34 cellular contexts compared by ENCODE assay signal in the genomic region with DNA sequence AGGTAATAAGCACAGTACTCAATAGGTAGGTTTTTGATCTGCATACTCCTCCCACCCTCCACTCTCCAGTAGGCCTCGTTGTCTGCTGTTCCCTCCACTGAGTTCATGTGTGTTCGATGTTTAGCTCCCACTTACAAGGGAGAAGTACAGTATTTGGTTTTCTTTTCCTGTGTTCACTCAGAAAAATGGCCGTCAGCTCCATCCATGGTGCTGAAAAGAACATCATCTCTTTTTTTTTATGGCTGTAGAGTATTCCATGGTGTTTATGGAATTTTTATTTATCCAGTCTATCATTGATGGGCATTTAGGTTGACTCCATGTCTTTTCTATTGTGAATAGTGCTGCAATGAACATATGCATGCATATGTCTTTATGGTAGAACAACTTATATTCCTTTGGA.
"Had no signal": no experiment of that assay in that cellular context is flagged by ENCODE, and none has a peak within 500 bp of the region (broad histone marks: within the 10 kb centered on the region; RNA-seq: fewer than 3 reads in every experiment).

No MANE protein-coding gene starts in this region.

- FAIRE-seq: astrocyte, colon, TTC549 had no signal

- H3K36me3 ChIP-seq: adrenal gland, brain microvascular endothelial cell, breast epithelium had no signal

- H3K4me1 ChIP-seq: adrenal gland, body of pancreas, breast epithelium had no signal

- H3K27me3 ChIP-seq: adrenal gland, body of pancreas, brain microvascular endothelial cell, breast epithelium had no signal

- H3K9me3 ChIP-seq: body of pancreas had no signal

- ATAC-seq: activated CD8-positive, alpha-beta T cell treated with anti-CD3 and anti-CD28 coated beads for 36 hours; activated naive CD4-positive, alpha-beta T cell treated with anti-CD3 and anti-CD28 coated beads, Interleukin-2, amount 50 U/mL, for 72 hours; activated T-cell treated with anti-CD3 and anti-CD28 coated beads, Interleukin-2, amount 50 U/mL, for 4 hours; activated T-cell treated with anti-CD3 and anti-CD28 coated beads, Interleukin-2, amount 50 U/mL, for 72 hours; activated T-helper 17 cell treated with anti-CD3 and anti-CD28 coated beads, Interleukin-2, amount 50 U/mL, for 72 hours; body of pancreas had no signal

- H3K27ac ChIP-seq: adrenal gland, body of pancreas, brain microvascular endothelial cell, breast epithelium, VCaP had no signal

- H3K4me3 ChIP-seq: adrenal gland, body of pancreas, breast epithelium had no signal

- DNase-seq: activated B cell treated with CpG ODN at 0.5 μM for 24 hours; activated CD4-positive, alpha-beta memory T cell treated with anti-CD3 and anti-CD28 coated beads for 36 hours; activated CD4-positive, alpha-beta T cell treated with anti-CD3 and anti-CD28 coated beads for 4 hours; activated CD4-positive, alpha-beta T cell treated with anti-CD3 and anti-CD28 coated beads, Interleukin-2, amount 10 ng/mL, durations not matched to agents 24 days and 14 days; activated CD4-positive, alpha-beta T cell treated with anti-CD3 and anti-CD28 coated beads, Interleukin-2, amount 50 U/mL, for 1 hour; activated CD4-positive, alpha-beta T cell treated with anti-CD3 and anti-CD28 coated beads, Interleukin-2, amount 50 U/mL, for 4 hours; activated CD4-positive, CD25-positive, alpha-beta regulatory T cell treated with anti-CD3 and anti-CD28 coated beads, Interleukin-2, amount 50 U/mL, for 72 hours; activated CD8-positive, alpha-beta memory T cell treated with anti-CD3 and anti-CD28 coated beads, Interleukin-2, amount 50 U/mL, for 4 hours; activated CD8-positive, alpha-beta T cell treated with anti-CD3 and anti-CD28 coated beads for 36 hours; activated effector memory CD4-positive, alpha-beta T cell treated with anti-CD3 and anti-CD28 coated beads, Interleukin-2, amount 50 U/mL, for 16 hours; activated gamma-delta T cell treated with Interleukin-2 at 50 U/mL for 16 hours; activated naive CD4-positive, alpha-beta T cell; activated naive CD4-positive, alpha-beta T cell treated with anti-CD3 and anti-CD28 coated beads for 36 hours; activated naive CD4-positive, alpha-beta T cell treated with anti-CD3 and anti-CD28 coated beads, Interleukin-2, amount 50 U/mL, for 16 hours; activated naive CD8-positive, alpha-beta T cell treated with anti-CD3 and anti-CD28 coated beads for 36 hours; activated T-cell treated with anti-CD3 and anti-CD28 coated beads for 4 hours; activated T-cell treated with anti-CD3 and anti-CD28 coated beads, Interleukin-2, amount 50 U/mL, for 1 hour; activated T-cell treated with anti-CD3 and anti-CD28 coated beads, Interleukin-2, amount 50 U/mL, for 4 hours; activated T-cell treated with anti-CD3 and anti-CD28 coated beads, Interleukin-2, amount 50 U/mL, for 72 hours; adrenal gland; amniotic stem cell; aorta; body of pancreas; brain microvascular endothelial cell; central memory CD4-positive, alpha-beta T cell; T-helper 2 cell; T-helper 9 cell had no signal
